Comparison of ENCODE assay signal across 1 cellular context in the genomic region with DNA sequence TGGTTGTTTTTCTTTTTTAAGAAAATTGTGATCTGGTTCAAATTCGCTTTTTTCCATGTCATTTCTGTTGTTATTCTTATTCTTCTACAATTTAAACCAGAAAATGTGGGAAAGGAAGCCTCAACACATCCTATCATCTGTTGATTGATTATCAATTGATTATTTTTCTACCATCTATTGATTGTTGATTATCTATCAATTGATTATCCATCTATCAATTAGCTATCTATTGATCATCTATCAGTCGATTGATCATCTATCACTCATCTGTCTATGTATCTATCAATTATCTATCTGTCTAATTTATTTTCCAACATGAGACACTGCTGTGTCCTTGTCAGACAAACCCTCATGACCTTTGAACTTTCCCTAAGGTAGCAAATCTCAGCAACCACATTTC.
TF ChIP-seq lines count a peak whose summit lies in the region.

No MANE protein-coding gene starts in this region.

TF ChIP-seq in K562, 482 proteins besides CTCF, POLR2A, EP300 and RAD21 (continued from another document):
- TF ChIP-seq, protein P1, sequence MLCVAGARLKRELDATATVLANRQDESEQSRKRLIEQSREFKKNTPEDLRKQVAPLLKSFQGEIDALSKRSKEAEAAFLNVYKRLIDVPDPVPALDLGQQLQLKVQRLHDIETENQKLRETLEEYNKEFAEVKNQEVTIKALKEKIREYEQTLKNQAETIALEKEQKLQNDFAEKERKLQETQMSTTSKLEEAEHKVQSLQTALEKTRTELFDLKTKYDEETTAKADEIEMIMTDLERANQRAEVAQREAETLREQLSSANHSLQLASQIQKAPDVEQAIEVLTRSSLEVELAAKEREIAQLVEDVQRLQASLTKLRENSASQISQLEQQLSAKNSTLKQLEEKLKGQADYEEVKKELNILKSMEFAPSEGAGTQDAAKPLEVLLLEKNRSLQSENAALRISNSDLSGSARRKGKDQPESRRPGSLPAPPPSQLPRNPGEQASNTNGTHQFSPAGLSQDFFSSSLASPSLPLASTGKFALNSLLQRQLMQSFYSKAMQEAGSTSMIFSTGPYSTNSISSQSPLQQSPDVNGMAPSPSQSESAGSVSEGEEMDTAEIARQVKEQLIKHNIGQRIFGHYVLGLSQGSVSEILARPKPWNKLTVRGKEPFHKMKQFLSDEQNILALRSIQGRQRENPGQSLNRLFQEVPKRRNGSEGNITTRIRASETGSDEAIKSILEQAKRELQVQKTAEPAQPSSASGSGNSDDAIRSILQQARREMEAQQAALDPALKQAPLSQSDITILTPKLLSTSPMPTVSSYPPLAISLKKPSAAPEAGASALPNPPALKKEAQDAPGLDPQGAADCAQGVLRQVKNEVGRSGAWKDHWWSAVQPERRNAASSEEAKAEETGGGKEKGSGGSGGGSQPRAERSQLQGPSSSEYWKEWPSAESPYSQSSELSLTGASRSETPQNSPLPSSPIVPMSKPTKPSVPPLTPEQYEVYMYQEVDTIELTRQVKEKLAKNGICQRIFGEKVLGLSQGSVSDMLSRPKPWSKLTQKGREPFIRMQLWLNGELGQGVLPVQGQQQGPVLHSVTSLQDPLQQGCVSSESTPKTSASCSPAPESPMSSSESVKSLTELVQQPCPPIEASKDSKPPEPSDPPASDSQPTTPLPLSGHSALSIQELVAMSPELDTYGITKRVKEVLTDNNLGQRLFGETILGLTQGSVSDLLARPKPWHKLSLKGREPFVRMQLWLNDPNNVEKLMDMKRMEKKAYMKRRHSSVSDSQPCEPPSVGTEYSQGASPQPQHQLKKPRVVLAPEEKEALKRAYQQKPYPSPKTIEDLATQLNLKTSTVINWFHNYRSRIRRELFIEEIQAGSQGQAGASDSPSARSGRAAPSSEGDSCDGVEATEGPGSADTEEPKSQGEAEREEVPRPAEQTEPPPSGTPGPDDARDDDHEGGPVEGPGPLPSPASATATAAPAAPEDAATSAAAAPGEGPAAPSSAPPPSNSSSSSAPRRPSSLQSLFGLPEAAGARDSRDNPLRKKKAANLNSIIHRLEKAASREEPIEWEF (CRISPR knock-in tag; IDR thresholded peaks at IDR 0.05): peak; percentile 100
